ENCODE assay signal across 9 cellular contexts in genomic region chrX:20126833-20127232, GRCh38. TPM values are rescaled to one million over a fixed set of nuclear protein-coding genes. Genes with fewer than 3 reads are reported as not detected.
DNase-seq lines count a peak whose midpoint lies in the region; ATAC-seq, FAIRE-seq and TF ChIP-seq lines count a peak whose summit lies in the region.
"Not testable (repeated sequence)": the region's sequence is repeated elsewhere in the genome, so short reads cannot be mapped to it uniquely, and the experiment has no call there.
"Had no signal": no experiment of that assay in that cellular context is flagged by ENCODE, and none has a peak within 500 bp of the region (broad histone marks: within the 10 kb centered on the region; RNA-seq: fewer than 3 reads in every experiment).

No MANE protein-coding gene starts in this region.

- in situ Hi-C loops in gastrocnemius medialis (cut with MboI; ENCODE audit: low sequenced_read_pairs in 4 of 4) = loop anchor here in 2 of 4 donors (10.0 kb wide), 1 partner anchor 222 kb away; no protein-coding TSS in a partner anchor

- H3K27ac ChIP-seq in gastrocnemius medialis = not testable (repeated sequence)

- not testable (repeated sequence) for H3K4me3 ChIP-seq in gastrocnemius medialis

- H3K36me3 ChIP-seq in gastrocnemius medialis = peaks cover 0 to 51% of the 10 kb centered on the region in 2 donors

- not testable (repeated sequence) for DNase-seq in gastrocnemius medialis

- not testable (repeated sequence) for TF ChIP-seq POLR2A in gastrocnemius medialis (IDR thresholded peaks at IDR 0.05)

- ATAC-seq in GM18502 (IDR thresholded peaks at IDR 0.05; ENCODE audit: poor library complexity, unreplicated experiment) (peak; percentile 70), GM18867 (IDR thresholded peaks at IDR 0.05; ENCODE audit: unreplicated experiment) (peak; percentile 77), GM21360 (IDR thresholded peaks at IDR 0.05; ENCODE audit: unreplicated experiment) (peak; percentile 50), GM21723 (IDR thresholded peaks at IDR 0.05; ENCODE audit: unreplicated experiment) (peak; percentile 59), HG02870 (IDR thresholded peaks at IDR 0.05; ENCODE audit: unreplicated experiment) (peak; percentile 63), HG03520 (IDR thresholded peaks at IDR 0.05; ENCODE audit: unreplicated experiment) (peak; percentile 47), gastrocnemius medialis (peak; percentile 83)

- not testable (repeated sequence) for H3K9me3 ChIP-seq in gastrocnemius medialis

- FAIRE-seq in endometrium (lab: Jason Lieb, UNC) = peak; percentile 100

- H3K27me3 ChIP-seq in gastrocnemius medialis = not testable (repeated sequence)

- intact Hi-C loops in gastrocnemius medialis (cut with DNase I; ENCODE audit: low total_unique reads) = loop anchor here (10.0 kb wide), 1 partner anchor 222 kb away; no protein-coding TSS in a partner anchor

- TF ChIP-seq CTCF in gastrocnemius medialis (IDR thresholded peaks at IDR 0.05 in 4 of 5, conservative IDR thresholded peaks at IDR 0.05 in 1 of 5) = not testable (repeated sequence)

- not testable (repeated sequence) for H3K4me1 ChIP-seq in gastrocnemius medialis

RNA-seq across cellular contexts. Expression of gene MAP7D2, which starts 10.1 kb away (rescaled TPM):
- under 1 TPM in 3 of 4 donors, not detected in 1; 0.13 to 0.51 (median 0.47) TPM for total RNA-seq in gastrocnemius medialis
- total RNA-seq: B cell had no signal

RNA-seq across cellular contexts. Expression of gene EIF1AX, which starts 14.8 kb away (rescaled TPM):
- 100 to 1,000 TPM in 2 of 4 donors, 10 to 100 TPM in 2; 61.0 to 124 (median 88.9) TPM for total RNA-seq in gastrocnemius medialis
